In the genomic region with DNA sequence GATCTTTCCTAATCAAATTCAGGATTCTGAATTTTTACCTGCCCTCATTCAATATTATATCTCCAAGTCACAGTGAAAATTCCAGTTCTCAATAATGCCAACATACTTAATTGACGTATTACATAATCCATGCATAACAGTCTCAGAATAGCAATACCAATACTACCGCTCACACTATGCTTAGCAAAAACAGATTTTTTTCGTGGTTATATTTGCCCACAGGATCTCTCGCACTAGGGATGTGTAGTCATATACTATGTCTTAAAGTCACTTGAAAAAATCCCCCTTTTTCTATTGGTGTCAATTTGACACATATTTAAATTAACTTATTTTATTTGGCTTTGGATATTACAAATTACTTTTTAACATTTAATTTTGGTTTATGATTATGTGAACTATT, we compare ENCODE assay signal across 22 cellular contexts.
"Had no signal": no experiment of that assay in that cellular context is flagged by ENCODE, and none has a peak within 500 bp of the region (broad histone marks: within the 10 kb centered on the region; RNA-seq: fewer than 3 reads in every experiment).

No MANE protein-coding gene starts in this region.

- DNase-seq: IMR-90, Karpas-422, KG1, MG63, NCI-H1092, NCI-H1436, NCI-H187, NCI-H2029, NCI-H2081 treated with DMSO at 0.1 percent for 48 hours, NCI-H2171, NCI-H226, NCI-H446, NCI-H510A, NCI-H524 treated with DMSO at 0.1 percent for 48 hours, NCI-H69, NCI-H774, Right ventricle myocardium superior, RPMI8226, SIG-M5 had no signal

- H3K4me1 ChIP-seq: SJSA1 had no signal

- ATAC-seq: HepG2 had no signal

- H3K36me3 ChIP-seq: MG63, SJSA1 had no signal

- H3K4me3 ChIP-seq: MG63, SJSA1, SK-N-MC had no signal

- H3K9me3 ChIP-seq: MG63 had no signal

- H3K27me3 ChIP-seq: MG63, SJSA1 had no signal

- H3K27ac ChIP-seq: SJSA1, SK-N-MC had no signal
